Comparison of ENCODE assay signal across 17 cellular contexts in genomic region chr15:83404143-83404542, GRCh38. TPM values are rescaled to one million over a fixed set of nuclear protein-coding genes. Genes with fewer than 3 reads are reported as not detected.
"Had no signal": no experiment of that assay in that cellular context is flagged by ENCODE, and none has a peak within 500 bp of the region (broad histone marks: within the 10 kb centered on the region; RNA-seq: fewer than 3 reads in every experiment).

No MANE protein-coding gene starts in this region.

- H3K4me3 ChIP-seq: colonic mucosa, esophagus squamous epithelium, gastroesophageal sphincter, tibial artery had no signal

- H3K36me3 ChIP-seq: brain microvascular endothelial cell, colonic mucosa, esophagus squamous epithelium, gastroesophageal sphincter, tibial artery had no signal

- H3K4me1 ChIP-seq: colonic mucosa, gastroesophageal sphincter, tibial artery had no signal

- H3K27me3 ChIP-seq: brain microvascular endothelial cell, colonic mucosa had no signal

- H3K9me3 ChIP-seq: colonic mucosa, esophagus squamous epithelium, gastroesophageal sphincter, tibial artery had no signal

- H3K27ac ChIP-seq: brain microvascular endothelial cell, colonic mucosa, esophagus squamous epithelium, gastroesophageal sphincter, tibial artery had no signal

- ATAC-seq: activated naive CD4-positive, alpha-beta T cell treated with anti-CD3 and anti-CD28 coated beads, Interleukin-2, amount 50 U/mL, for 72 hours; gastroesophageal sphincter; left lobe of liver; natural killer cell had no signal

- DNase-seq: activated CD4-positive, alpha-beta T cell treated with anti-CD3 and anti-CD28 coated beads for 1 hour; activated T-cell treated with anti-CD3 and anti-CD28 coated beads, Interleukin-2, amount 50 U/mL, for 1 hour; aorta; brain microvascular endothelial cell; colonic mucosa; endodermal cell; esophagus squamous epithelium; kidney; mammary epithelial cell; midbrain; natural killer cell; stimulated activated CD4-positive, alpha-beta T cell treated with anti-CD3 and anti-CD28 coated beads, Interleukin-1b, Interleukin-23, amount 100 ng/mL, for 48 hours; T-helper 1 cell; tibial artery had no signal

RNA-seq across cellular contexts. Expression of gene SH3GL3, which starts 43.0 kb away (rescaled TPM):
- total RNA-seq: activated naive CD4-positive, alpha-beta T cell treated with anti-CD3 and anti-CD28 coated beads, Interleukin-2, amount 50 U/mL, for 72 hours; colonic mucosa; left lobe of liver; natural killer cell had no signal
- polyA plus RNA-seq: aorta had no signal
